8 cellular contexts compared by ENCODE assay signal in the genomic region with DNA sequence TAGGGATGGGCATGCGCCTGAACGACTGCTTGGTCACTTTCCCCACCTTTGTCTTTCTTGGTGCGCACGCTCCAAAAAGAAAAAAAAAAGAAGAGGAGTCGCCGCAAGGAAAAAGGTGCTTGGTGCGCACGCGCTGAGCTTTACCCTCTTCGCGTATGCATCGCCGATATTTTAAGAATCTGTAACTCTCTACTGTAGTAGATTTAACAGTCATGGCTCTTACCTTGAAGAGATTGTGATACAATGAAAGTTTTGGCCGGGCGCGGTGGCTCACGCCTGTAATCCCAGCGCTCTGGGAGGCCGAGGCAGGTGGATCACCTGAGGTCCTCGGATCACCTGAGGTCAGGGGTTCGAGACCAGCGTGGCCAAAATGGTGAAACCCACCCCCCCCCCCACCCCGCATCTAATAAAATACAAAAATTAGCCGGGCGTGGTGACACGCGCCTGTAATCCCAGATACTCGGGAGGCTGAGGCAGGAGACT. TPM values are rescaled to one million over a fixed set of nuclear protein-coding genes. Genes with fewer than 3 reads are reported as not detected.
A peak's percentile ranks its signal among the peaks of the same experiment; 100 is the strongest.
DNase-seq lines count a peak whose midpoint lies in the region; ATAC-seq and TF ChIP-seq lines count a peak whose summit lies in the region.

No MANE protein-coding gene starts in this region.

- intact Hi-C loops in naive thymus-derived CD4-positive, alpha-beta T cell (cut with micrococcal nuclease), result loop anchor here in 1 of 2 donors (1.0 to 5.0 kb wide), 8 partner anchors 12 to 376 kb away; partner anchors contain the start of genes ATP1B2, PHF23, POLR2A and SAT2

- no peaks in the 10 kb centered on the region for H3K27me3 ChIP-seq in naive thymus-derived CD4-positive, alpha-beta T cell (ENCODE audit: control insufficient read depth in 2 of 2, insufficient read depth in 2 of 2, low read length in 2 of 2)

- H3K4me3 ChIP-seq in AG10803 (ENCODE audit: low read length), result peak overlapping the region; percentile 63
- peak overlapping the region; percentile 61 for H3K4me3 ChIP-seq in Jurkat, Clone E6-1 (ENCODE audit: low read length)
- peak overlapping the region; percentile 86 for H3K4me3 ChIP-seq in naive thymus-derived CD4-positive, alpha-beta T cell (ENCODE audit: low read length)

- H3K27ac ChIP-seq in naive thymus-derived CD4-positive, alpha-beta T cell (ENCODE audit: low read depth, low read length), result peak overlapping the region; percentile 75

- POLR2A ChIA-PET in naive thymus-derived CD4-positive, alpha-beta T cell (lab: Charles Lee), result interaction anchor here (0.6 to 8.0 kb wide), 18 partner anchors 12 to 583 kb away, joined by 3 to 101 read pairs (median 6); partner anchors contain the start of genes MPDU1, SAT2, SENP3 and SHBG

- H3K4me3 Mint-ChIP-seq in chondrocyte (ENCODE audit: unreplicated experiment), result peak overlapping the region; percentile 75
- H3K4me3 Mint-ChIP-seq in naive thymus-derived CD4-positive, alpha-beta T cell, result peak overlapping the region; percentile 84 to 97 (median 91)

- ATAC-seq in naive thymus-derived CD4-positive, alpha-beta T cell, result peak; percentile 38
- no peak for ATAC-seq in HG03521 (IDR thresholded peaks at IDR 0.05; ENCODE audit: unreplicated experiment)

- H3K36me3 ChIP-seq in naive thymus-derived CD4-positive, alpha-beta T cell (ENCODE audit: control insufficient read depth in 2 of 3, insufficient read depth in 3 of 3, low read length in 3 of 3), result peaks cover 0 to 4% (median 0%) of the 10 kb centered on the region in 3 experiments

- TF ChIP-seq CTCF in AG10803 (conservative IDR thresholded peaks at IDR 0.05; ENCODE audit: low read length) (no peak), chondrocyte (IDR thresholded peaks at IDR 0.05) (no peak)

- peaks cover 38% of the 10 kb centered on the region for H3K4me1 Mint-ChIP-seq in chondrocyte (ENCODE audit: low read depth)
- peaks cover 29 to 45% (median 36%) of the 10 kb centered on the region in 7 donors for H3K4me1 Mint-ChIP-seq in naive thymus-derived CD4-positive, alpha-beta T cell

- no peak for DNase-seq in AG10803 (ENCODE audit: low read depth)
- DNase-seq in Jurkat, Clone E6-1 (ENCODE audit: low read depth, low spot score), result no peak
- no peak for DNase-seq in chondrocyte (ENCODE audit: low spot score)
- DNase-seq in naive thymus-derived CD4-positive, alpha-beta T cell, result no peak
- no peak for DNase-seq in putamen (ENCODE audit: low spot score)
- DNase-seq in ecto neural progenitor cell (ENCODE audit: low spot score), result no peak
- no peak for DNase-seq in activated effector memory CD4-positive, alpha-beta T cell treated with anti-CD3 and anti-CD28 coated beads, Interleukin-2, amount 50 U/mL, for 16 hours

- no peaks in the 10 kb centered on the region for H3K9me3 ChIP-seq in naive thymus-derived CD4-positive, alpha-beta T cell (ENCODE audit: control insufficient read depth in 2 of 3, low read length in 3 of 3)

- H3K27me3 Mint-ChIP-seq in chondrocyte (ENCODE audit: low read depth), result no peaks in the 10 kb centered on the region
- peaks cover 0 to 6% (median 0%) of the 10 kb centered on the region in 5 donors for H3K27me3 Mint-ChIP-seq in naive thymus-derived CD4-positive, alpha-beta T cell

- H3K4me1 ChIP-seq in naive thymus-derived CD4-positive, alpha-beta T cell (ENCODE audit: control insufficient read depth in 2 of 2, insufficient read depth in 2 of 2, low read length in 2 of 2), result peaks cover 16 to 27% of the 10 kb centered on the region in 2 donors

- CTCF ChIA-PET in naive thymus-derived CD4-positive, alpha-beta T cell (lab: Charles Lee), result interaction anchor here (0.6 to 1.6 kb wide), 13 partner anchors 11 to 577 kb away, joined by 3 to 15 read pairs (median 4); partner anchors contain the start of genes MPDU1, SAT2 and TP53

- peak overlapping the region; percentile 91 for H3K27ac Mint-ChIP-seq in chondrocyte (ENCODE audit: unreplicated experiment)
- peak overlapping the region; percentile 89 to 99 (median 97) for H3K27ac Mint-ChIP-seq in naive thymus-derived CD4-positive, alpha-beta T cell

- no peaks in the 10 kb centered on the region for H3K9me3 Mint-ChIP-seq in chondrocyte (ENCODE audit: low read depth)
- no peaks in the 10 kb centered on the region for H3K9me3 Mint-ChIP-seq in naive thymus-derived CD4-positive, alpha-beta T cell

- H3K36me3 Mint-ChIP-seq in chondrocyte (ENCODE audit: low read depth), result no peaks in the 10 kb centered on the region
- peaks cover 0 to 11% (median 0%) of the 10 kb centered on the region in 5 donors for H3K36me3 Mint-ChIP-seq in naive thymus-derived CD4-positive, alpha-beta T cell

RNA-seq across cellular contexts. Expression of gene FXR2, which starts 0.6 kb away (rescaled TPM):
- polyA plus RNA-seq in Jurkat, Clone E6-1 (2012; ENCODE audit: insufficient read depth, insufficient read length), result 13.0 TPM
- total RNA-seq in chondrocyte, result 48.4 to 53.7 TPM (median 52.5 TPM) in 3 replicates
- 10 to 100 TPM; 24.6 to 46.9 (median 34.0) TPM for total RNA-seq in naive thymus-derived CD4-positive, alpha-beta T cell
- 10 to 100 TPM in 1 of 2 donors, 1 to 10 TPM in 1; 5.5 to 21.6 TPM for polyA plus RNA-seq in naive thymus-derived CD4-positive, alpha-beta T cell

RNA-seq across cellular contexts. Expression of gene SAT2, which starts 12.3 kb away (rescaled TPM):
- 27.2 TPM for polyA plus RNA-seq in Jurkat, Clone E6-1 (2012; ENCODE audit: insufficient read depth, insufficient read length)
- 82.1 to 85.0 TPM (median 84.9 TPM) in 3 replicates for total RNA-seq in chondrocyte
- total RNA-seq in naive thymus-derived CD4-positive, alpha-beta T cell, result 10 to 100 TPM; 26.5 to 95.0 (median 77.2) TPM
- polyA plus RNA-seq in naive thymus-derived CD4-positive, alpha-beta T cell, result 10 to 100 TPM; 42.0 to 47.2 TPM

RNA-seq across cellular contexts. Expression of gene SHBG, which starts 14.6 kb away (rescaled TPM):
- polyA plus RNA-seq in Jurkat, Clone E6-1 (2012; ENCODE audit: insufficient read depth, insufficient read length), result not detected
- total RNA-seq in chondrocyte, result 0.67 to 1.2 TPM (median 0.92 TPM) in 3 replicates
- not detected for total RNA-seq in naive thymus-derived CD4-positive, alpha-beta T cell
- polyA plus RNA-seq in naive thymus-derived CD4-positive, alpha-beta T cell, result not detected

RNA-seq across cellular contexts. Expression of gene SOX15, which starts 25.4 kb away (rescaled TPM):
- 1.9 TPM for polyA plus RNA-seq in Jurkat, Clone E6-1 (2012; ENCODE audit: insufficient read depth, insufficient read length)
- 0.32 to 0.39 TPM in 2 of 3 replicates, not detected in the other for total RNA-seq in chondrocyte
- total RNA-seq in naive thymus-derived CD4-positive, alpha-beta T cell, result 1 to 10 TPM in 2 of 5 experiments, under 1 TPM in 3; 0.44 to 1.6 (median 0.56) TPM
- not detected for polyA plus RNA-seq in naive thymus-derived CD4-positive, alpha-beta T cell

RNA-seq across cellular contexts. Expression of gene MPDU1, which starts 31.7 kb away (rescaled TPM):
- polyA plus RNA-seq in Jurkat, Clone E6-1 (2012; ENCODE audit: insufficient read depth, insufficient read length), result 157 TPM
- total RNA-seq in chondrocyte, result 33.1 to 47.8 TPM (median 35.9 TPM) in 3 replicates
- 10 to 100 TPM; 25.4 to 79.8 (median 31.4) TPM for total RNA-seq in naive thymus-derived CD4-positive, alpha-beta T cell
- 10 to 100 TPM; 39.1 to 52.3 TPM for polyA plus RNA-seq in naive thymus-derived CD4-positive, alpha-beta T cell
